In genomic region chr4:137533855-137534254, GRCh38 we compare ENCODE assay signal across 10 cellular contexts. TPM values are rescaled to one million over a fixed set of nuclear protein-coding genes. Genes with fewer than 3 reads are reported as not detected.
DNase-seq lines count a peak whose midpoint lies in the region; ATAC-seq and TF ChIP-seq lines count a peak whose summit lies in the region.
"Had no signal": no experiment of that assay in that cellular context is flagged by ENCODE, and none has a peak within 500 bp of the region (broad histone marks: within the 10 kb centered on the region; RNA-seq: fewer than 3 reads in every experiment).

No MANE protein-coding gene starts in this region.

- no peak for DNase-seq in heart right ventricle
- DNase-seq in left cardiac atrium: no peak
- no peak for DNase-seq in esophagus squamous epithelium (lab: John Stamatoyannopoulos, UW)
- no peak for DNase-seq in osteoblast (ENCODE audit: insufficient read length, low spot score, missing footprints)
- no peak for DNase-seq in upper lobe of right lung
- DNase-seq in DMS79 treated with DMSO at 0.1 percent for 48 hours (lab: John Stamatoyannopoulos, UW): no peak
- DNase-seq: activated CD4-positive, alpha-beta T cell treated with anti-CD3 and anti-CD28 coated beads for 36 hours; NCI-H2171 had no signal

- H3K9me3 ChIP-seq in heart right ventricle (peaks cover 0 to 9% (median 0%) of the 10 kb centered on the region in 11 donors), esophagus squamous epithelium (no peaks in the 10 kb centered on the region), osteoblast (ENCODE audit: low read depth, low read length) (no peaks in the 10 kb centered on the region), upper lobe of right lung (no peaks in the 10 kb centered on the region)

- H3K79me2 ChIP-seq in osteoblast (ENCODE audit: insufficient read depth, low read length): peaks cover 33% of the 10 kb centered on the region

- WGBS in heart right ventricle, 2 donors: 66 to 78% methylated on average over 2 of the region's 2 CpGs
- 56 to 60% methylated on average over 2 of the region's 2 CpGs for WGBS in esophagus squamous epithelium, 2 donors

- H2AFZ ChIP-seq in osteoblast (ENCODE audit: low read length): peak overlapping the region; percentile 83

- H3K27ac ChIP-seq in heart right ventricle (peak overlapping the region; percentile 18 to 86 (median 80)), esophagus squamous epithelium (peak overlapping the region in 3 of 4 donors; percentile 83 to 91 (median 86)), osteoblast (ENCODE audit: low read depth, low read length) (peak overlapping the region; percentile 85), upper lobe of right lung (peak overlapping the region; percentile 85)

- no peaks in the 10 kb centered on the region for H3K36me3 ChIP-seq in heart right ventricle
- H3K36me3 ChIP-seq in esophagus squamous epithelium: no peaks in the 10 kb centered on the region
- H3K36me3 ChIP-seq in osteoblast (ENCODE audit: insufficient read depth, low read length): peaks cover 9% of the 10 kb centered on the region
- no peaks in the 10 kb centered on the region for H3K36me3 ChIP-seq in upper lobe of right lung

- peak overlapping the region; percentile 96 for H3K4me2 ChIP-seq in osteoblast (ENCODE audit: insufficient read depth, low read length)

- H3K4me3 ChIP-seq in heart right ventricle (peak overlapping the region in 9 of 10 donors; percentile 6 to 69 (median 56)), esophagus squamous epithelium (peak overlapping the region in 3 of 4 donors; percentile 56 to 75 (median 58)), osteoblast (ENCODE audit: insufficient read depth, low read length) (peak overlapping the region; percentile 77), upper lobe of right lung (peak overlapping the region; percentile 56)

- H4K20me1 ChIP-seq in osteoblast (ENCODE audit: insufficient read depth, low read length): no peaks in the 10 kb centered on the region

- ATAC-seq in heart right ventricle (no peak), left cardiac atrium (no peak), upper lobe of right lung (no peak), HG03442 (IDR thresholded peaks at IDR 0.05; ENCODE audit: unreplicated experiment) (no peak), GM21390 (IDR thresholded peaks at IDR 0.05; ENCODE audit: unreplicated experiment) (no peak)
- ATAC-seq: activated CD4-positive, alpha-beta T cell treated with anti-CD3 and anti-CD28 coated beads for 36 hours had no signal

- H3K27me3 ChIP-seq in heart right ventricle (peaks cover 0 to 5% (median 0%) of the 10 kb centered on the region in 7 donors), esophagus squamous epithelium (no peaks in the 10 kb centered on the region), osteoblast (ENCODE audit: insufficient read depth, low read length) (no peaks in the 10 kb centered on the region), upper lobe of right lung (no peaks in the 10 kb centered on the region)

- no peak for TF ChIP-seq CTCF in heart right ventricle (IDR thresholded peaks at IDR 0.05)
- no peak for TF ChIP-seq CTCF in esophagus squamous epithelium (IDR thresholded peaks at IDR 0.05)
- no peak for TF ChIP-seq CTCF in osteoblast (IDR thresholded peaks at IDR 0.05; ENCODE audit: extremely low read depth, low read depth, low read length)
- TF ChIP-seq CTCF in upper lobe of right lung (IDR thresholded peaks at IDR 0.05): no peak

- H3K4me1 ChIP-seq in heart right ventricle (peaks cover 0 to 6% (median 0%) of the 10 kb centered on the region in 9 donors), esophagus squamous epithelium (peaks cover 0 to 27% (median 0%) of the 10 kb centered on the region in 3 donors), osteoblast (ENCODE audit: insufficient read depth, low read length) (peaks cover 34% of the 10 kb centered on the region), upper lobe of right lung (no peaks in the 10 kb centered on the region)

- intact Hi-C loops in heart right ventricle (cut with DNase I): loop anchor here in 4 of 10 donors (5.0 to 10.0 kb wide), 7 partner anchors 68 to 409 kb away; no protein-coding TSS in a partner anchor
- intact Hi-C loops in left cardiac atrium (cut with DNase I): no loop called here
- intact Hi-C loops in esophagus squamous epithelium (cut with DNase I): no loop called here
- intact Hi-C loops in upper lobe of right lung (cut with DNase I): no loop called here

- TF ChIP-seq POLR2A in esophagus squamous epithelium (IDR thresholded peaks at IDR 0.05): no peak

RNA-seq across cellular contexts. Expression of gene PCDH18, which starts 1.6 kb away (rescaled TPM):
- total RNA-seq in heart right ventricle: 1 to 10 TPM; 2.6 to 7.4 (median 4.2) TPM
- polyA plus RNA-seq in heart right ventricle: 1 to 10 TPM; 2.3 to 2.9 TPM
- 10 to 100 TPM in 1 of 2 donors, 1 to 10 TPM in 1; 5.3 to 21.1 TPM for total RNA-seq in left cardiac atrium
- 10 to 100 TPM in 2 of 4 donors, 1 to 10 TPM in 2; 2.1 to 22.4 (median 11.5) TPM for total RNA-seq in esophagus squamous epithelium
- total RNA-seq in osteoblast: 171 and 191 TPM in 2 replicates
- total RNA-seq in upper lobe of right lung: 6.9 TPM
- total RNA-seq: activated CD4-positive, alpha-beta T cell treated with anti-CD3 and anti-CD28 coated beads for 36 hours had no signal
